28 cellular contexts compared by ENCODE assay signal in genomic region chr2:101208830-101209229, GRCh38.
"Had no signal": no experiment of that assay in that cellular context is flagged by ENCODE, and none has a peak within 500 bp of the region (broad histone marks: within the 10 kb centered on the region; RNA-seq: fewer than 3 reads in every experiment).

No MANE protein-coding gene starts in this region.

- H3K4me3 ChIP-seq: colonic mucosa, coronary artery, dorsolateral prefrontal cortex, esophagus muscularis mucosa, esophagus squamous epithelium, gastrocnemius medialis, gastroesophageal sphincter, heart left ventricle, heart right ventricle, hepatocyte had no signal

- H3K27ac ChIP-seq: colonic mucosa, coronary artery, dorsolateral prefrontal cortex, epithelial cell of prostate, esophagus muscularis mucosa, esophagus squamous epithelium, foreskin keratinocyte, gastrocnemius medialis, gastroesophageal sphincter, heart left ventricle, heart right ventricle had no signal

- H3K27ac Mint-ChIP-seq: dendritic cell treated with granulocyte-macrophage colony-stimulating factor and Interleukin-4, amounts not matched to agents 40 ng/mL and 50 ng/mL, for 4 days; effector memory CD8-positive, alpha-beta T cell; endodermal cell had no signal

- H3K79me2 ChIP-seq: hepatocyte had no signal

- H3K27me3 ChIP-seq: colonic mucosa, dorsolateral prefrontal cortex, esophagus muscularis mucosa, esophagus squamous epithelium, foreskin keratinocyte, gastrocnemius medialis, gastroesophageal sphincter, heart left ventricle, heart right ventricle, hepatocyte had no signal

- FAIRE-seq: endometrium, endothelial cell of umbilical vein, frontal cortex had no signal

- H3K4me2 ChIP-seq: hepatocyte had no signal

- H2AFZ ChIP-seq: hepatocyte had no signal

- H3K4me3 Mint-ChIP-seq: dendritic cell treated with granulocyte-macrophage colony-stimulating factor and Interleukin-4, amounts not matched to agents 40 ng/mL and 50 ng/mL, for 4 days; effector memory CD8-positive, alpha-beta T cell; endodermal cell had no signal

- H3K36me3 ChIP-seq: colonic mucosa, esophagus muscularis mucosa, esophagus squamous epithelium, gastrocnemius medialis, gastroesophageal sphincter, heart left ventricle, heart right ventricle had no signal

- H3K9me3 Mint-ChIP-seq: dendritic cell treated with granulocyte-macrophage colony-stimulating factor and Interleukin-4, amounts not matched to agents 40 ng/mL and 50 ng/mL, for 4 days; effector memory CD8-positive, alpha-beta T cell had no signal

- ATAC-seq: effector memory CD8-positive, alpha-beta T cell; esophagus mucosa; foreskin keratinocyte; gastrocnemius medialis; gastroesophageal sphincter; heart left ventricle; heart right ventricle had no signal

- H3K9me3 ChIP-seq: colonic mucosa, esophagus muscularis mucosa, esophagus squamous epithelium, gastrocnemius medialis had no signal

- DNase-seq: colonic mucosa; cortex of kidney; dermis blood vessel endothelial cell; dorsolateral prefrontal cortex; effector CD4-positive, alpha-beta T cell; effector CD8-positive, alpha-beta T cell; effector memory CD4-positive, alpha-beta T cell; effector memory CD8-positive, alpha-beta T cell; endodermal cell; esophagus squamous epithelium; foreskin fibroblast; foreskin keratinocyte; foreskin melanocyte; gastrocnemius medialis; glutamatergic neuron; head of caudate nucleus; heart left ventricle; heart right ventricle had no signal

- H3K27me3 Mint-ChIP-seq: dendritic cell treated with granulocyte-macrophage colony-stimulating factor and Interleukin-4, amounts not matched to agents 40 ng/mL and 50 ng/mL, for 4 days; effector memory CD8-positive, alpha-beta T cell had no signal

- H3K4me1 ChIP-seq: colonic mucosa, foreskin keratinocyte had no signal
